21 cellular contexts compared by ENCODE assay signal in the genomic region with DNA sequence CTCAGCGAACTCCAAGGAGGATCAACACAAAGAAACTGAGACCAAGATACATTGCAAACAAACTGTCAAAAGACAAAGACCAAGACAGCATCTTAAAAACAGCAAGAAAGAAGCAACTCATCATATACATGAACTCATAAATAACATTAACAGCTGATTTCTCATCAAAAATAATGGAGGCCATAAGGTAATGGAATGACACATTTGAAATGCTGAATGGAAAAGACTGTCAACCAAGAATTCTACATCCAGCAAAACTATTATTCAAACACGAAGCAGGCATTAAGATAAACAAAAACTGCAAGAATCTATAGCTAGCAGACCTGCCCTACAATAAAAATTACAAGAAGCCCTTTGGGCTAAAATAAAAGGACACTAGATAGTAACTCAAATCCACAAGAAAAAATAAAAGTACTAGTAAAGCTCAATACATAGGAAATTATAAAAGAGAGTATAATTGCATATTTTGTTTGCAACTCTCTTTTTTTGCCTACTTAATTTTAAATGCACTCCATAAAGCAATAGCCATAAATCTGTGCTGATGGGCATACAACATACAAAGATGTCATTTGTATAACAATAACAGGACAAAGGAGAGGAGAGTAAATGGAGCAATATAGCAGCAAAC. TPM values are rescaled to one million over a fixed set of nuclear protein-coding genes. Genes with fewer than 3 reads are reported as not detected.
DNase-seq lines count a peak whose midpoint lies in the region; ATAC-seq and TF ChIP-seq lines count a peak whose summit lies in the region.
"Had no signal": no experiment of that assay in that cellular context is flagged by ENCODE, and none has a peak within 500 bp of the region (broad histone marks: within the 10 kb centered on the region; RNA-seq: fewer than 3 reads in every experiment).

No MANE protein-coding gene starts in this region.

- H3K9ac ChIP-seq in HCT116 (ENCODE audit: low read length), result no peak overlapping the region
- no peak overlapping the region for H3K9ac ChIP-seq in endodermal cell (ENCODE audit: extremely low read depth, low read length, poor library complexity, severe bottlenecking)
- no peak overlapping the region for H3K9ac ChIP-seq in mesendoderm (ENCODE audit: low read length)

- POLR2A ChIA-PET in HCT116 (lab: Charles Lee), result no interaction called here
- POLR2A ChIA-PET in WTC11 (lab: Charles Lee), result no interaction called here

- H3K27me3 ChIP-seq in HCT116 (ENCODE audit: insufficient read depth, low read length) (no peaks in the 10 kb centered on the region), endodermal cell (ENCODE audit: control insufficient read depth, insufficient read depth, low read length, poor library complexity, severe bottlenecking) (no peaks in the 10 kb centered on the region), mesendoderm (ENCODE audit: insufficient read depth, low read length, poor library complexity) (no peaks in the 10 kb centered on the region)

- H3K4me2 ChIP-seq in HCT116 (ENCODE audit: low read length) (no peak overlapping the region), mesendoderm (ENCODE audit: low read length) (no peak overlapping the region)

- intact Hi-C loops in HCT116 (cut with micrococcal nuclease), result no loop called here

- H3K79me2 ChIP-seq in HCT116 (ENCODE audit: insufficient read depth, low read length), result no peaks in the 10 kb centered on the region
- no peaks in the 10 kb centered on the region for H3K79me2 ChIP-seq in mesendoderm (ENCODE audit: control insufficient read depth, insufficient read depth, low read length)

- peaks cover 0 to 4% of the 10 kb centered on the region in 2 experiments; a peak in 1 of 4 replicates for H3K4me1 ChIP-seq in HCT116 (ENCODE audit: control insufficient read depth in 1 of 2, insufficient read depth in 2 of 2, low read length in 2 of 2)
- H3K4me1 ChIP-seq in endodermal cell (ENCODE audit: control insufficient read depth, insufficient read depth, low read length), result no peaks in the 10 kb centered on the region
- H3K4me1 ChIP-seq in mesendoderm (ENCODE audit: control insufficient read depth, low read depth, low read length), result no peaks in the 10 kb centered on the region

- H3K4me1 Mint-ChIP-seq in WTC11, result peaks cover 33% of the 10 kb centered on the region
- H3K4me1 Mint-ChIP-seq in endodermal cell, result peaks cover 3% of the 10 kb centered on the region
- H3K4me1 Mint-ChIP-seq: CD4-positive, alpha-beta memory T cell had no signal

- BruUV-seq in HCT116 (replicated peaks; lab: Mats Ljungman, UMichigan), result no TSS peak

- H3K9me3 Mint-ChIP-seq in WTC11 (peaks cover 54% of the 10 kb centered on the region), endodermal cell (peaks cover 33% of the 10 kb centered on the region)

- no peaks in the 10 kb centered on the region for H3K9me2 ChIP-seq in HCT116 (ENCODE audit: insufficient read depth)

- no peaks in the 10 kb centered on the region for H3K79me1 ChIP-seq in mesendoderm (ENCODE audit: low read length)

- TF ChIP-seq CTCF in HCT116 (IDR thresholded peaks at IDR 0.05 in 2 of 3, conservative IDR thresholded peaks at IDR 0.05 in 1 of 3; ENCODE audit: borderline replicate concordance in 1 of 3, insufficient read depth in 1 of 3, low read depth in 2 of 3, low read length in 2 of 3) (no peak), WTC11 (IDR thresholded peaks at IDR 0.05) (no peak), endodermal cell (conservative IDR thresholded peaks at IDR 0.05) (no peak)

- H2AFZ ChIP-seq in HCT116 (ENCODE audit: low read depth, low read length, poor library complexity, severe bottlenecking), result no peak overlapping the region

- no peak overlapping the region for H3K27ac Mint-ChIP-seq in WTC11
- no peak overlapping the region for H3K27ac Mint-ChIP-seq in endodermal cell
- H3K27ac Mint-ChIP-seq: CD4-positive, alpha-beta memory T cell; HFFc6 had no signal

- no peak overlapping the region for H3K4me3 Mint-ChIP-seq in WTC11
- no peak overlapping the region for H3K4me3 Mint-ChIP-seq in endodermal cell
- H3K4me3 Mint-ChIP-seq: CD4-positive, alpha-beta memory T cell; HFFc6 had no signal

- H3K27me3 Mint-ChIP-seq in WTC11 (ENCODE audit: low read depth) (peaks cover 4% of the 10 kb centered on the region), endodermal cell (ENCODE audit: insufficient read depth) (peaks cover 3% of the 10 kb centered on the region)

- H3K4me3 ChIP-seq in HCT116 (replicated peaks in 1 of 2; ENCODE audit: low read depth in 1 of 2, low read length in 2 of 2) (no peak overlapping the region), endodermal cell (ENCODE audit: low read length) (peak overlapping the region; percentile 32), mesendoderm (ENCODE audit: low read length) (no peak overlapping the region)

- H3K23ac ChIP-seq in mesendoderm (ENCODE audit: low read length), result no peak overlapping the region

- H3K18ac ChIP-seq in mesendoderm (ENCODE audit: low read length), result no peak overlapping the region

- H2BK120ac ChIP-seq in mesendoderm (ENCODE audit: low read depth, low read length), result no peak overlapping the region

- no peak overlapping the region for H3K56ac ChIP-seq in mesendoderm (ENCODE audit: low read length)

- no peak overlapping the region for H2BK15ac ChIP-seq in mesendoderm (replicated peaks; ENCODE audit: low read depth)

- H3K27ac ChIP-seq in HCT116 (ENCODE audit: low read depth, low read length), result no peak overlapping the region
- H3K27ac ChIP-seq in endodermal cell (ENCODE audit: low read depth, low read length), result no peak overlapping the region
- H3K27ac ChIP-seq in mesendoderm (ENCODE audit: low read depth, low read length), result no peak overlapping the region

- H2BK5ac ChIP-seq in mesendoderm (ENCODE audit: low read length), result no peak overlapping the region

- no peak for TF ChIP-seq POLR2A in HCT116 (IDR thresholded peaks at IDR 0.05; ENCODE audit: borderline replicate concordance, extremely low read depth, insufficient read depth, insufficient read length)

- H3K36me3 ChIP-seq in HCT116 (ENCODE audit: control insufficient read depth in 1 of 2, insufficient read depth in 2 of 2, low read length in 2 of 2) (no peaks in the 10 kb centered on the region), endodermal cell (ENCODE audit: control insufficient read depth, insufficient read depth, low read length) (no peaks in the 10 kb centered on the region), mesendoderm (ENCODE audit: control insufficient read depth, insufficient read depth, low read length) (no peaks in the 10 kb centered on the region)

- no peak for DNase-seq in HCT116 (ENCODE audit: low read depth, low spot score)
- DNase-seq in WTC11 (ENCODE audit: low spot score), result no peak
- no peak for DNase-seq in endodermal cell
- peak; percentile 17 for DNase-seq in mesendoderm
- DNase-seq: C1 segment of cervical spinal cord; Calu3; CD4-positive, alpha-beta memory T cell; COR-L47; DMS53; DMS79 treated with DMSO at 0.1 percent for 48 hours; GF-D8; H7; HCEC 1CT; HFFc6 had no signal

- CTCF ChIA-PET in HCT116 (lab: Charles Lee), result no interaction called here
- CTCF ChIA-PET in WTC11 (lab: Charles Lee), result no interaction called here

- H3K4ac ChIP-seq in mesendoderm (ENCODE audit: low read depth, low read length), result no peak overlapping the region

- ATAC-seq in HCT116 (no peak), WTC11 (no peak), GM18517 (IDR thresholded peaks at IDR 0.05; ENCODE audit: unreplicated experiment) (no peak), GM19035 (IDR thresholded peaks at IDR 0.05; ENCODE audit: unreplicated experiment) (no peak), GM18867 (IDR thresholded peaks at IDR 0.05; ENCODE audit: unreplicated experiment) (no peak)

- H4K5ac ChIP-seq in mesendoderm (ENCODE audit: low read length), result no peak overlapping the region

- H4K8ac ChIP-seq in mesendoderm (ENCODE audit: low read depth, low read length), result no peak overlapping the region

- no peak for TF ChIP-seq RAD21 in HCT116 (IDR thresholded peaks at IDR 0.05; ENCODE audit: low read depth)

- RAD21 ChIA-PET in HCT116 (lab: Charles Lee; ENCODE audit: low non-redundant PET in 1 of 2, low total read pairs in 2 of 2, uncharacterized antibody in 2 of 2, unreplicated experiment in 2 of 2), result no interaction called here

- H3K9me3 ChIP-seq in HCT116 (ENCODE audit: control insufficient read depth in 1 of 2, insufficient read depth in 1 of 2, low read depth in 1 of 2, low read length in 2 of 2) (peaks cover 5 to 9% of the 10 kb centered on the region in 2 experiments; a peak in 2 of 4 replicates), endodermal cell (ENCODE audit: control insufficient read depth, low read length) (peaks cover 35% of the 10 kb centered on the region)

- WGBS in endodermal cell (ENCODE audit: insufficient coverage in 1 of 2, insufficient read length in 1 of 2), 2 experiments, result 81% methylated on average over 2 of the region's 2 CpGs; no CpG with 5 or more reads in 1 of the 2 experiments
- no CpG with 5 or more reads among the region's 2 CpGs for WGBS in mesendoderm (ENCODE audit: extremely low coverage, insufficient coverage, low lambda C conversion rate)

- H3K36me3 Mint-ChIP-seq in WTC11, result peaks cover 42% of the 10 kb centered on the region
- peaks cover 4% of the 10 kb centered on the region for H3K36me3 Mint-ChIP-seq in endodermal cell (ENCODE audit: low read depth)

- no peaks in the 10 kb centered on the region for H4K20me1 ChIP-seq in HCT116 (ENCODE audit: insufficient read depth)

- no peak overlapping the region for H2AK5ac ChIP-seq in mesendoderm (ENCODE audit: low read length)

TF ChIP-seq in HCT116, 20 proteins besides CTCF, POLR2A, EP300 and RAD21:
- TF ChIP-seq ZFX (IDR thresholded peaks at IDR 0.05), result no peak
- peak; percentile 48; the same call in 1 of the 2 replicates for TF ChIP-seq CBX3 (IDR thresholded peaks at IDR 0.05; ENCODE audit: low read depth)

TF ChIP-seq in WTC11, 78 proteins besides CTCF, POLR2A, EP300 and RAD21:
- TF ChIP-seq ATF1 (CRISPR knock-in tag; IDR thresholded peaks at IDR 0.05) (no peak), ZNF317 (CRISPR knock-in tag; IDR thresholded peaks at IDR 0.05; ENCODE audit: borderline replicate concordance, low read depth) (peak; percentile 90)

RNA-seq across cellular contexts. Expression of gene FOXF2, which starts 37.9 kb away (rescaled TPM):
- total RNA-seq in HCT116 (2021; ENCODE audit: unreplicated experiment) (not detected), WTC11 (2021) (0.07 to 0.11 TPM in 2 of 3 replicates, not detected in the other), endodermal cell (under 1 TPM in 1 of 2 donors, not detected in 1; 0.11 TPM)
- polyA plus RNA-seq in HCT116 (2012), result not detected in 2 replicates
- polyA plus RNA-seq in endodermal cell (2013, experiment 1 of 2), result 0.43 TPM
- 0.46 TPM for polyA plus RNA-seq in endodermal cell (2013, experiment 2 of 2)
- 0.17 TPM for polyA plus RNA-seq in mesendoderm (2013, experiment 1 of 2)
- 0.13 TPM for polyA plus RNA-seq in mesendoderm (2013, experiment 2 of 2)
- total RNA-seq: A172; CD4-positive, alpha-beta memory T cell; G401; H1 had no signal
- polyA plus RNA-seq: CD4-positive, alpha-beta memory T cell had no signal

RNA-seq across cellular contexts. Expression of gene FOXQ1, which starts 39.6 kb away (rescaled TPM):
- total RNA-seq in HCT116 (2021; ENCODE audit: unreplicated experiment) (0.42 TPM), WTC11 (2021) (0.25 to 0.35 TPM (median 0.30 TPM) in 3 replicates), endodermal cell (10 to 100 TPM in 1 of 2 donors, 1 to 10 TPM in 1; 7.8 to 41.3 TPM)
- polyA plus RNA-seq in HCT116 (2012), result 0.20 and 0.62 TPM in 2 replicates
- 13.9 TPM for polyA plus RNA-seq in endodermal cell (2013, experiment 1 of 2)
- 19.2 TPM for polyA plus RNA-seq in endodermal cell (2013, experiment 2 of 2)
- polyA plus RNA-seq in mesendoderm (2013, experiment 1 of 2), result 0.35 TPM
- polyA plus RNA-seq in mesendoderm (2013, experiment 2 of 2), result 0.28 TPM
- total RNA-seq: A673; CD4-positive, alpha-beta memory T cell; G401; H1 had no signal
- polyA plus RNA-seq: CD4-positive, alpha-beta memory T cell had no signal
